In the genomic region with DNA sequence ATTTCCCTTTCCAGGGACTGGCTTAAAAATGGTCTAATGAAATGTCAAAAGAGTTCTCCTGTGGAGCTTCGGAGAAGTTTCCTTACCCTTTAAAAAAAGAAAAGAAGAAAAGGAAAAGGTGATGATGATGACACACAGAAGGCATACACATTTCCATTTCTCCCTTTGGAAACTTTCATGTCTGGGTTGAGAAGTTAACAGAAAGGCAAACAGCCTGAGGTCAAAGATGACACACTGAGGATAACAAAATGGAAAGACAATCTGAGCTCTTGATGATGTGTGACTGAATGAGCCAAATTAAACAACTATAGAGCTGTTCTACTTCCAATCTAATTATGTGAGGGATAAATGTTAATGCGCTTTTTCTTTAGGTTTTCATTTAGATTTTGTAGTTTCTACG, we compare ENCODE assay signal across 1 cellular context.
A peak's percentile ranks its signal among the peaks of the same experiment; 100 is the strongest.
TF ChIP-seq lines count a peak whose summit lies in the region.

No MANE protein-coding gene starts in this region.

TF ChIP-seq in HepG2, 621 proteins besides CTCF, POLR2A, EP300 and RAD21:
- TF ChIP-seq SP5 (CRISPR knock-in tag; IDR thresholded peaks at IDR 0.05; ENCODE audit: borderline replicate concordance, low read depth) (no peak), KLF16 (CRISPR knock-in tag; IDR thresholded peaks at IDR 0.05) (no peak), ZNF775 (CRISPR knock-in tag; IDR thresholded peaks at IDR 0.05; ENCODE audit: borderline replicate concordance) (no peak), EEA1 (CRISPR knock-in tag; IDR thresholded peaks at IDR 0.05; ENCODE audit: borderline replicate concordance) (no peak), ZNF782 (CRISPR knock-in tag; IDR thresholded peaks at IDR 0.05; ENCODE audit: borderline replicate concordance) (no peak), MEF2D (CRISPR knock-in tag; IDR thresholded peaks at IDR 0.05) (no peak), ZNF644 (CRISPR knock-in tag; IDR thresholded peaks at IDR 0.05; ENCODE audit: low read depth) (0 out of 2 replicates have a peak, but pooled peaks have one; percentile 29), SOX13 (IDR thresholded peaks at IDR 0.05) (no peak), SOX13 (CRISPR knock-in tag; conservative IDR thresholded peaks at IDR 0.05 in 1 of 2, IDR thresholded peaks at IDR 0.05 in 1 of 2) (peak in 1 of 2 experiments; percentile 30; a peak in 1 of 4 replicates), SMARCE1 (IDR thresholded peaks at IDR 0.05; ENCODE audit: borderline replicate concordance) (no peak), CEBPG (CRISPR knock-in tag; IDR thresholded peaks at IDR 0.05) (no peak), ZNF564 (CRISPR knock-in tag; IDR thresholded peaks at IDR 0.05) (no peak), ZNF101 (CRISPR knock-in tag; IDR thresholded peaks at IDR 0.05; ENCODE audit: borderline replicate concordance, low read depth) (no peak), PLRG1 (conservative IDR thresholded peaks at IDR 0.05) (no peak), POGZ (CRISPR knock-in tag; IDR thresholded peaks at IDR 0.05) (0 out of 2 replicates have a peak, but pooled peaks have one; percentile 19), ZNF354B (CRISPR knock-in tag; IDR thresholded peaks at IDR 0.05) (no peak), ZZZ3 (CRISPR knock-in tag; IDR thresholded peaks at IDR 0.05; ENCODE audit: borderline replicate concordance) (no peak), CAMTA2 (CRISPR knock-in tag; IDR thresholded peaks at IDR 0.05; ENCODE audit: borderline replicate concordance) (no peak), ZNF777 (CRISPR knock-in tag; IDR thresholded peaks at IDR 0.05) (no peak), HOXA5 (CRISPR knock-in tag; IDR thresholded peaks at IDR 0.05) (no peak), ZFP36 (IDR thresholded peaks at IDR 0.05; ENCODE audit: borderline replicate concordance, low read depth, low read length, partially characterized antibody) (no peak), HNF4A (CRISPR knock-in tag; IDR thresholded peaks at IDR 0.05) (0 out of 2 replicates have a peak, but pooled peaks have one; percentile 20), MIER3 (CRISPR knock-in tag; IDR thresholded peaks at IDR 0.05; ENCODE audit: borderline replicate concordance) (no peak), ZNF607 (CRISPR knock-in tag; IDR thresholded peaks at IDR 0.05; ENCODE audit: borderline replicate concordance) (no peak), HOXA7 (CRISPR knock-in tag; IDR thresholded peaks at IDR 0.05) (no peak), ZNF75D (CRISPR knock-in tag; IDR thresholded peaks at IDR 0.05; ENCODE audit: borderline replicate concordance) (no peak), MAFK (conservative IDR thresholded peaks at IDR 0.05 in 1 of 2, IDR thresholded peaks at IDR 0.05 in 1 of 2; ENCODE audit: low read length in 2 of 2) (no peak), ARID2 (CRISPR knock-in tag; IDR thresholded peaks at IDR 0.05; ENCODE audit: borderline replicate concordance) (no peak)
- TF ChIP-seq, protein P1, sequence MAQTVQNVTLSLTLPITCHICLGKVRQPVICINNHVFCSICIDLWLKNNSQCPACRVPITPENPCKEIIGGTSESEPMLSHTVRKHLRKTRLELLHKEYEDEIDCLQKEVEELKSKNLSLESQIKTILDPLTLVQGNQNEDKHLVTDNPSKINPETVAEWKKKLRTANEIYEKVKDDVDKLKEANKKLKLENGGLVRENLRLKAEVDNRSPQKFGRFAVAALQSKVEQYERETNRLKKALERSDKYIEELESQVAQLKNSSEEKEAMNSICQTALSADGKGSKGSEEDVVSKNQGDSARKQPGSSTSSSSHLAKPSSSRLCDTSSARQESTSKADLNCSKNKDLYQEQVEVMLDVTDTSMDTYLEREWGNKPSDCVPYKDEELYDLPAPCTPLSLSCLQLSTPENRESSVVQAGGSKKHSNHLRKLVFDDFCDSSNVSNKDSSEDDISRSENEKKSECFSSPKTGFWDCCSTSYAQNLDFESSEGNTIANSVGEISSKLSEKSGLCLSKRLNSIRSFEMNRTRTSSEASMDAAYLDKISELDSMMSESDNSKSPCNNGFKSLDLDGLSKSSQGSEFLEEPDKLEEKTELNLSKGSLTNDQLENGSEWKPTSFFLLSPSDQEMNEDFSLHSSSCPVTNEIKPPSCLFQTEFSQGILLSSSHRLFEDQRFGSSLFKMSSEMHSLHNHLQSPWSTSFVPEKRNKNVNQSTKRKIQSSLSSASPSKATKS (CRISPR knock-in tag; IDR thresholded peaks at IDR 0.05): no peak
- TF ChIP-seq, protein P2, sequence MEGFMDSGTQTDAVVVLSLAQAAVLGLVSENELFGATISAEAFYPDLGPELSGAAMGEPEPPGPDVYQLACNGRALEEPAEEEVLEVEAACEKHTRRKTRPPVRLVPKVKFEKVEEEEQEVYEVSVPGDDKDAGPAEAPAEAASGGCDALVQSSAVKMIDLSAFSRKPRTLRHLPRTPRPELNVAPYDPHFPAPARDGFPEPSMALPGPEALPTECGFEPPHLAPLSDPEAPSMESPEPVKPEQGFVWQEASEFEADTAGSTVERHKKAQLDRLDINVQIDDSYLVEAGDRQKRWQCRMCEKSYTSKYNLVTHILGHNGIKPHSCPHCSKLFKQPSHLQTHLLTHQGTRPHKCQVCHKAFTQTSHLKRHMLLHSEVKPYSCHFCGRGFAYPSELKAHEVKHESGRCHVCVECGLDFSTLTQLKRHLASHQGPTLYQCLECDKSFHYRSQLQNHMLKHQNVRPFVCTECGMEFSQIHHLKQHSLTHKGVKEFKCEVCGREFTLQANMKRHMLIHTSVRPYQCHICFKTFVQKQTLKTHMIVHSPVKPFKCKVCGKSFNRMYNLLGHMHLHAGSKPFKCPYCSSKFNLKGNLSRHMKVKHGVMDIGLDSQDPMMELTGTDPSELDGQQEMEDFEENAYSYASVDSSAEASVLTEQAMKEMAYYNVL (CRISPR knock-in tag; IDR thresholded peaks at IDR 0.05; ENCODE audit: borderline replicate concordance): no peak
- TF ChIP-seq, protein P3, sequence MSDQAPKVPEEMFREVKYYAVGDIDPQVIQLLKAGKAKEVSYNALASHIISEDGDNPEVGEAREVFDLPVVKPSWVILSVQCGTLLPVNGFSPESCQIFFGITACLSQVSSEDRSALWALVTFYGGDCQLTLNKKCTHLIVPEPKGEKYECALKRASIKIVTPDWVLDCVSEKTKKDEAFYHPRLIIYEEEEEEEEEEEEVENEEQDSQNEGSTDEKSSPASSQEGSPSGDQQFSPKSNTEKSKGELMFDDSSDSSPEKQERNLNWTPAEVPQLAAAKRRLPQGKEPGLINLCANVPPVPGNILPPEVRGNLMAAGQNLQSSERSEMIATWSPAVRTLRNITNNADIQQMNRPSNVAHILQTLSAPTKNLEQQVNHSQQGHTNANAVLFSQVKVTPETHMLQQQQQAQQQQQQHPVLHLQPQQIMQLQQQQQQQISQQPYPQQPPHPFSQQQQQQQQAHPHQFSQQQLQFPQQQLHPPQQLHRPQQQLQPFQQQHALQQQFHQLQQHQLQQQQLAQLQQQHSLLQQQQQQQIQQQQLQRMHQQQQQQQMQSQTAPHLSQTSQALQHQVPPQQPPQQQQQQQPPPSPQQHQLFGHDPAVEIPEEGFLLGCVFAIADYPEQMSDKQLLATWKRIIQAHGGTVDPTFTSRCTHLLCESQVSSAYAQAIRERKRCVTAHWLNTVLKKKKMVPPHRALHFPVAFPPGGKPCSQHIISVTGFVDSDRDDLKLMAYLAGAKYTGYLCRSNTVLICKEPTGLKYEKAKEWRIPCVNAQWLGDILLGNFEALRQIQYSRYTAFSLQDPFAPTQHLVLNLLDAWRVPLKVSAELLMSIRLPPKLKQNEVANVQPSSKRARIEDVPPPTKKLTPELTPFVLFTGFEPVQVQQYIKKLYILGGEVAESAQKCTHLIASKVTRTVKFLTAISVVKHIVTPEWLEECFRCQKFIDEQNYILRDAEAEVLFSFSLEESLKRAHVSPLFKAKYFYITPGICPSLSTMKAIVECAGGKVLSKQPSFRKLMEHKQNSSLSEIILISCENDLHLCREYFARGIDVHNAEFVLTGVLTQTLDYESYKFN (CRISPR knock-in tag; conservative IDR thresholded peaks at IDR 0.05): 0 out of 2 replicates have a peak, but pooled peaks have one; percentile 24
